1 cellular context compared by ENCODE assay signal in the genomic region with DNA sequence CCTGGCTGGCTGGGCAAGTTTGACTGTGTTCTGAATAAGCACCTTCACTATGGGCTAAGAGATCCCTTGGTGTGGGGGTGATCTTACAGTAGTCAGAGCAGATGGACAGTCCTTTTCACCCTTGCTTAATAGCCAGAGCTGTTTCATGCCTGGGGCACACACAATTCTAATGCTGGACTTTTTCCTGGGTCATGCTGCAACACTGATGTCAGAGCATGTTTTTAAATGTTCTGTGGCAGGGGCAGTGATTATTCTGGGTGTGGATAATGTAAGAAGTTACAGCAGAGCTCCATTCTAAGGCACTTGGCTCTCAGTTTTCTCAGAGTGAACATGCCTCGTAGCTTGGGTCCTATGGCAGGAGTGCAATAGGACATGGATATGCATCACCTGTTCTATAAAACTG.
TF ChIP-seq lines count a peak whose summit lies in the region.

No MANE protein-coding gene starts in this region.

TF ChIP-seq in GM12878, 131 proteins besides CTCF, POLR2A, EP300 and RAD21:
- TF ChIP-seq HDAC6 (IDR thresholded peaks at IDR 0.05; ENCODE audit: unreplicated experiment), result no peak
- 0 out of 2 replicates have a peak, but pooled peaks have one; percentile 27 for TF ChIP-seq SMAD5 (IDR thresholded peaks at IDR 0.05; ENCODE audit: low read depth)
- TF ChIP-seq, protein P1, sequence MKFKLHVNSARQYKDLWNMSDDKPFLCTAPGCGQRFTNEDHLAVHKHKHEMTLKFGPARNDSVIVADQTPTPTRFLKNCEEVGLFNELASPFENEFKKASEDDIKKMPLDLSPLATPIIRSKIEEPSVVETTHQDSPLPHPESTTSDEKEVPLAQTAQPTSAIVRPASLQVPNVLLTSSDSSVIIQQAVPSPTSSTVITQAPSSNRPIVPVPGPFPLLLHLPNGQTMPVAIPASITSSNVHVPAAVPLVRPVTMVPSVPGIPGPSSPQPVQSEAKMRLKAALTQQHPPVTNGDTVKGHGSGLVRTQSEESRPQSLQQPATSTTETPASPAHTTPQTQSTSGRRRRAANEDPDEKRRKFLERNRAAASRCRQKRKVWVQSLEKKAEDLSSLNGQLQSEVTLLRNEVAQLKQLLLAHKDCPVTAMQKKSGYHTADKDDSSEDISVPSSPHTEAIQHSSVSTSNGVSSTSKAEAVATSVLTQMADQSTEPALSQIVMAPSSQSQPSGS (IDR thresholded peaks at IDR 0.05; ENCODE audit: low read length), result no peak
- TF ChIP-seq EED (IDR thresholded peaks at IDR 0.05; ENCODE audit: low read depth), result no peak
- no peak for TF ChIP-seq SPI1 (IDR thresholded peaks at IDR 0.05; ENCODE audit: borderline replicate concordance, insufficient read depth, low read depth, low read length)
- TF ChIP-seq POLR2AphosphoS5 (IDR thresholded peaks at IDR 0.05; ENCODE audit: low read length), result peak; percentile 66
- no peak for TF ChIP-seq ZNF274 (IDR thresholded peaks at IDR 0.05; ENCODE audit: insufficient read depth, insufficient read length)
